In the genomic region with DNA sequence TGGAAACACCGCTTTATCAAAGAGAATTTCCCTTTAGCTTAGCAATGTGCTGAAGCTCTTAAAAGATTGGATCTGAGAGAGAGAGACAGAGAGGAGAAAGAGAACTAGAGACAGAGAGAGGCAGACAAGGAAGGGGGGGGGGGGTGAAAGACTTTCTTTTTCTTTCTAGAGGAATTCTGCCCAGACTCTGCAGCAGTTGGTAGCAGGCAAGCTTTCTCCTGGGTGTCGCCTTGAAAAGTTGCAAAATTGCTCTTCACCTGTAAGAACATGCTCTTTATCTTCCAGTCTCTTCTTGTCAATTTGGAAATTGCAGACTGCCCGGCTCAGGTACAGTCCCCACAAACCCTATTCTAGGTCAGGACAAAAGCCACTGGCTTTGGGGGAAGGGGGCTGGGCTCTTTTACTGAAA, we compare ENCODE assay signal across 1 cellular context.
TF ChIP-seq lines count a peak whose summit lies in the region.

No MANE protein-coding gene starts in this region.

TF ChIP-seq in GM23338, 12 proteins besides CTCF, POLR2A, EP300 and RAD21:
- TF ChIP-seq, protein P1, sequence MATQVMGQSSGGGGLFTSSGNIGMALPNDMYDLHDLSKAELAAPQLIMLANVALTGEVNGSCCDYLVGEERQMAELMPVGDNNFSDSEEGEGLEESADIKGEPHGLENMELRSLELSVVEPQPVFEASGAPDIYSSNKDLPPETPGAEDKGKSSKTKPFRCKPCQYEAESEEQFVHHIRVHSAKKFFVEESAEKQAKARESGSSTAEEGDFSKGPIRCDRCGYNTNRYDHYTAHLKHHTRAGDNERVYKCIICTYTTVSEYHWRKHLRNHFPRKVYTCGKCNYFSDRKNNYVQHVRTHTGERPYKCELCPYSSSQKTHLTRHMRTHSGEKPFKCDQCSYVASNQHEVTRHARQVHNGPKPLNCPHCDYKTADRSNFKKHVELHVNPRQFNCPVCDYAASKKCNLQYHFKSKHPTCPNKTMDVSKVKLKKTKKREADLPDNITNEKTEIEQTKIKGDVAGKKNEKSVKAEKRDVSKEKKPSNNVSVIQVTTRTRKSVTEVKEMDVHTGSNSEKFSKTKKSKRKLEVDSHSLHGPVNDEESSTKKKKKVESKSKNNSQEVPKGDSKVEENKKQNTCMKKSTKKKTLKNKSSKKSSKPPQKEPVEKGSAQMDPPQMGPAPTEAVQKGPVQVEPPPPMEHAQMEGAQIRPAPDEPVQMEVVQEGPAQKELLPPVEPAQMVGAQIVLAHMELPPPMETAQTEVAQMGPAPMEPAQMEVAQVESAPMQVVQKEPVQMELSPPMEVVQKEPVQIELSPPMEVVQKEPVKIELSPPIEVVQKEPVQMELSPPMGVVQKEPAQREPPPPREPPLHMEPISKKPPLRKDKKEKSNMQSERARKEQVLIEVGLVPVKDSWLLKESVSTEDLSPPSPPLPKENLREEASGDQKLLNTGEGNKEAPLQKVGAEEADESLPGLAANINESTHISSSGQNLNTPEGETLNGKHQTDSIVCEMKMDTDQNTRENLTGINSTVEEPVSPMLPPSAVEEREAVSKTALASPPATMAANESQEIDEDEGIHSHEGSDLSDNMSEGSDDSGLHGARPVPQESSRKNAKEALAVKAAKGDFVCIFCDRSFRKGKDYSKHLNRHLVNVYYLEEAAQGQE (IDR thresholded peaks at IDR 0.05; ENCODE audit: unreplicated experiment): no peak
- no peak for TF ChIP-seq JUNB (IDR thresholded peaks at IDR 0.05; ENCODE audit: unreplicated experiment)
- no peak for TF ChIP-seq CREB1 (CRISPR knock-in tag; IDR thresholded peaks at IDR 0.05; ENCODE audit: low read depth)
- no peak for TF ChIP-seq EZH2 (IDR thresholded peaks at IDR 0.05; ENCODE audit: low read depth, unreplicated experiment)
- TF ChIP-seq ZNF331 (CRISPR knock-in tag; IDR thresholded peaks at IDR 0.05; ENCODE audit: low read depth): no peak
- TF ChIP-seq EZH2phosphoT487 (IDR thresholded peaks at IDR 0.05; ENCODE audit: unreplicated experiment): no peak
- TF ChIP-seq, protein P2, sequence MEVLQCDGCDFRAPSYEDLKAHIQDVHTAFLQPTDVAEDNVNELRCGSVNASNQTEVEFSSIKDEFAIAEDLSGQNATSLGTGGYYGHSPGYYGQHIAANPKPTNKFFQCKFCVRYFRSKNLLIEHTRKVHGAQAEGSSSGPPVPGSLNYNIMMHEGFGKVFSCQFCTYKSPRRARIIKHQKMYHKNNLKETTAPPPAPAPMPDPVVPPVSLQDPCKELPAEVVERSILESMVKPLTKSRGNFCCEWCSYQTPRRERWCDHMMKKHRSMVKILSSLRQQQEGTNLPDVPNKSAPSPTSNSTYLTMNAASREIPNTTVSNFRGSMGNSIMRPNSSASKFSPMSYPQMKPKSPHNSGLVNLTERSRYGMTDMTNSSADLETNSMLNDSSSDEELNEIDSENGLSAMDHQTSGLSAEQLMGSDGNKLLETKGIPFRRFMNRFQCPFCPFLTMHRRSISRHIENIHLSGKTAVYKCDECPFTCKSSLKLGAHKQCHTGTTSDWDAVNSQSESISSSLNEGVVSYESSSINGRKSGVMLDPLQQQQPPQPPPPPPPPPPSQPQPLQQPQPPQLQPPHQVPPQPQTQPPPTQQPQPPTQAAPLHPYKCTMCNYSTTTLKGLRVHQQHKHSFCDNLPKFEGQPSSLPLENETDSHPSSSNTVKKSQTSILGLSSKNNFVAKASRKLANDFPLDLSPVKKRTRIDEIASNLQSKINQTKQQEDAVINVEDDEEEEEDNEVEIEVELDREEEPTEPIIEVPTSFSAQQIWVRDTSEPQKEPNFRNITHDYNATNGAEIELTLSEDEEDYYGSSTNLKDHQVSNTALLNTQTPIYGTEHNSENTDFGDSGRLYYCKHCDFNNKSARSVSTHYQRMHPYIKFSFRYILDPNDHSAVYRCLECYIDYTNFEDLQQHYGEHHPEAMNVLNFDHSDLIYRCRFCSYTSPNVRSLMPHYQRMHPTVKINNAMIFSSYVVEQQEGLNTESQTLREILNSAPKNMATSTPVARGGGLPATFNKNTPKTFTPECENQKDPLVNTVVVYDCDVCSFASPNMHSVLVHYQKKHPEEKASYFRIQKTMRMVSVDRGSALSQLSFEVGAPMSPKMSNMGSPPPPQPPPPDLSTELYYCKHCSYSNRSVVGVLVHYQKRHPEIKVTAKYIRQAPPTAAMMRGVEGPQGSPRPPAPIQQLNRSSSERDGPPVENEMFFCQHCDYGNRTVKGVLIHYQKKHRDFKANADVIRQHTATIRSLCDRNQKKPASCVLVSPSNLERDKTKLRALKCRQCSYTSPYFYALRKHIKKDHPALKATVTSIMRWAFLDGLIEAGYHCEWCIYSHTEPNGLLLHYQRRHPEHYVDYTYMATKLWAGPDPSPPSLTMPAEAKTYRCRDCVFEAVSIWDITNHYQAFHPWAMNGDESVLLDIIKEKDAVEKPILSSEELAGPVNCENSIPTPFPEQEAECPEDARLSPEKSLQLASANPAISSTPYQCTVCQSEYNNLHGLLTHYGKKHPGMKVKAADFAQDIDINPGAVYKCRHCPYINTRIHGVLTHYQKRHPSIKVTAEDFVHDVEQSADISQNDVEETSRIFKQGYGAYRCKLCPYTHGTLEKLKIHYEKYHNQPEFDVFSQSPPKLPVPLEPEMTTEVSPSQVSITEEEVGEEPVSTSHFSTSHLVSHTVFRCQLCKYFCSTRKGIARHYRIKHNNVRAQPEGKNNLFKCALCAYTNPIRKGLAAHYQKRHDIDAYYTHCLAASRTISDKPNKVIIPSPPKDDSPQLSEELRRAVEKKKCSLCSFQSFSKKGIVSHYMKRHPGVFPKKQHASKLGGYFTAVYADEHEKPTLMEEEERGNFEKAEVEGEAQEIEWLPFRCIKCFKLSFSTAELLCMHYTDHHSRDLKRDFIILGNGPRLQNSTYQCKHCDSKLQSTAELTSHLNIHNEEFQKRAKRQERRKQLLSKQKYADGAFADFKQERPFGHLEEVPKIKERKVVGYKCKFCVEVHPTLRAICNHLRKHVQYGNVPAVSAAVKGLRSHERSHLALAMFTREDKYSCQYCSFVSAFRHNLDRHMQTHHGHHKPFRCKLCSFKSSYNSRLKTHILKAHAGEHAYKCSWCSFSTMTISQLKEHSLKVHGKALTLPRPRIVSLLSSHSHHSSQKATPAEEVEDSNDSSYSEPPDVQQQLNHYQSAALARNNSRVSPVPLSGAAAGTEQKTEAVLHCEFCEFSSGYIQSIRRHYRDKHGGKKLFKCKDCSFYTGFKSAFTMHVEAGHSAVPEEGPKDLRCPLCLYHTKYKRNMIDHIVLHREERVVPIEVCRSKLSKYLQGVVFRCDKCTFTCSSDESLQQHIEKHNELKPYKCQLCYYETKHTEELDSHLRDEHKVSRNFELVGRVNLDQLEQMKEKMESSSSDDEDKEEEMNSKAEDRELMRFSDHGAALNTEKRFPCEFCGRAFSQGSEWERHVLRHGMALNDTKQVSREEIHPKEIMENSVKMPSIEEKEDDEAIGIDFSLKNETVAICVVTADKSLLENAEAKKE (CRISPR knock-in tag; IDR thresholded peaks at IDR 0.05): no peak
- no peak for TF ChIP-seq ETS1 (IDR thresholded peaks at IDR 0.05)
- no peak for TF ChIP-seq POLR2AphosphoS5 (IDR thresholded peaks at IDR 0.05; ENCODE audit: low read depth)
- TF ChIP-seq NANOG (IDR thresholded peaks at IDR 0.05; ENCODE audit: borderline replicate concordance): no peak
- no peak for TF ChIP-seq ZNF114 (CRISPR knock-in tag; IDR thresholded peaks at IDR 0.05)
- no peak for TF ChIP-seq STAT1 (IDR thresholded peaks at IDR 0.05; ENCODE audit: unreplicated experiment)
